In the genomic region with DNA sequence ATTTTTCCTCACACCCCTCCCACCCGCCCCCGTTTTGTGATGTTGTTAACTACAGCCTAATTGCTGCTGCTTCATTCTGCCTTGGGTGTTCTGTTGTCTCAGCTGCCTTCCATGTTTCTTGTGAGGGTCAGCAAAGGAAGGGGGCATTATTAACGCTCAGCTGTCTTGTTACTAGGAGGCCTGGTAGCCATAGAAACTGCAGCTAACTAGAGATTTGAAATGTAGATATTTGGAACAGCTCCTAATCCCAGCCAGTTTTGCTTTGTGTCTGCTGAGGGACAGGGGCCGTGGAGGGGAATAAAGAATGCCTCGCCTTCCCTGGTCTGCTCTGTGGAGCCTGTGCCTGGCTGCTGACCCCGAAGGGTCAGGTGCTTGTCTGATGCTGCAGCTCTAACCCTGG, we compare ENCODE assay signal across 2 cellular contexts.
TF ChIP-seq lines count a peak whose summit lies in the region.

No MANE protein-coding gene starts in this region.

TF ChIP-seq in HEK293, 187 proteins besides CTCF, POLR2A, EP300 and RAD21 (continued from another document):
- TF ChIP-seq, protein P1, sequence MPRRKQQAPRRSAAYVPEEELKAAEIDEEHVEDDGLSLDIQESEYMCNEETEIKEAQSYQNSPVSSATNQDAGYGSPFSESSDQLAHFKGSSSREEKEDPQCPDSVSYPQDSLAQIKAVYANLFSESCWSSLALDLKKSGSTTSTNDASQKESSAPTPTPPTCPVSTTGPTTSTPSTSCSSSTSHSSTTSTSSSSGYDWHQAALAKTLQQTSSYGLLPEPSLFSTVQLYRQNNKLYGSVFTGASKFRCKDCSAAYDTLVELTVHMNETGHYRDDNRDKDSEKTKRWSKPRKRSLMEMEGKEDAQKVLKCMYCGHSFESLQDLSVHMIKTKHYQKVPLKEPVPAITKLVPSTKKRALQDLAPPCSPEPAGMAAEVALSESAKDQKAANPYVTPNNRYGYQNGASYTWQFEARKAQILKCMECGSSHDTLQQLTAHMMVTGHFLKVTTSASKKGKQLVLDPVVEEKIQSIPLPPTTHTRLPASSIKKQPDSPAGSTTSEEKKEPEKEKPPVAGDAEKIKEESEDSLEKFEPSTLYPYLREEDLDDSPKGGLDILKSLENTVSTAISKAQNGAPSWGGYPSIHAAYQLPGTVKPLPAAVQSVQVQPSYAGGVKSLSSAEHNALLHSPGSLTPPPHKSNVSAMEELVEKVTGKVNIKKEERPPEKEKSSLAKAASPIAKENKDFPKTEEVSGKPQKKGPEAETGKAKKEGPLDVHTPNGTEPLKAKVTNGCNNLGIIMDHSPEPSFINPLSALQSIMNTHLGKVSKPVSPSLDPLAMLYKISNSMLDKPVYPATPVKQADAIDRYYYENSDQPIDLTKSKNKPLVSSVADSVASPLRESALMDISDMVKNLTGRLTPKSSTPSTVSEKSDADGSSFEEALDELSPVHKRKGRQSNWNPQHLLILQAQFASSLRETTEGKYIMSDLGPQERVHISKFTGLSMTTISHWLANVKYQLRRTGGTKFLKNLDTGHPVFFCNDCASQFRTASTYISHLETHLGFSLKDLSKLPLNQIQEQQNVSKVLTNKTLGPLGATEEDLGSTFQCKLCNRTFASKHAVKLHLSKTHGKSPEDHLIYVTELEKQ (tag by site-specific recombination; IDR thresholded peaks at IDR 0.05; ENCODE audit: borderline replicate concordance), result no peak
- TF ChIP-seq ZBTB17 (tag by site-specific recombination; IDR thresholded peaks at IDR 0.05), result no peak
TF ChIP-seq in HEK293: peak in this region for 1.

TF ChIP-seq in K562, 482 proteins besides CTCF, POLR2A, EP300 and RAD21 (continued from another document):
- no peak for TF ChIP-seq REST (CRISPR knock-in tag; IDR thresholded peaks at IDR 0.05; ENCODE audit: low read depth)
- no peak for TF ChIP-seq ZC3H11A (IDR thresholded peaks at IDR 0.05; ENCODE audit: low read depth, low read length)
- TF ChIP-seq MYNN (IDR thresholded peaks at IDR 0.05), result peak; percentile 97
- no peak for TF ChIP-seq MYNN (CRISPR knock-in tag; IDR thresholded peaks at IDR 0.05)
- TF ChIP-seq RFX1 (IDR thresholded peaks at IDR 0.05), result peak; percentile 78
